In genomic region chr17:7186241-7186640, GRCh38 we compare ENCODE assay signal across 11 cellular contexts. TPM values are rescaled to one million over a fixed set of nuclear protein-coding genes. Genes with fewer than 3 reads are reported as not detected.
DNase-seq lines count a peak whose midpoint lies in the region; ATAC-seq, FAIRE-seq and TF ChIP-seq lines count a peak whose summit lies in the region.
"Had no signal": no experiment of that assay in that cellular context is flagged by ENCODE, and none has a peak within 500 bp of the region (broad histone marks: within the 10 kb centered on the region; RNA-seq: fewer than 3 reads in every experiment).

No MANE protein-coding gene starts in this region.

- H3K9ac ChIP-seq in GM12878 (ENCODE audit: control insufficient read depth, insufficient read depth, low read length) (no peak overlapping the region), mesendoderm (ENCODE audit: low read length) (no peak overlapping the region)

- TF ChIP-seq CTCF in GM12865 (IDR thresholded peaks at IDR 0.05; ENCODE audit: insufficient read depth, low read depth, low read length, missing control alignments) = peak; percentile 29
- peak in 2 of 3 experiments; percentile 36 to 40; a peak in 3 of 6 replicates for TF ChIP-seq CTCF in GM12878 (IDR thresholded peaks at IDR 0.05 in 2 of 3, conservative IDR thresholded peaks at IDR 0.05 in 1 of 3; ENCODE audit: control insufficient read depth in 2 of 3, extremely low read depth in 1 of 3, insufficient read depth in 1 of 3, low read depth in 3 of 3, low read length in 3 of 3)

- intact Hi-C loops in GM12878 (cut with micrococcal nuclease; ENCODE audit: unreplicated experiment) = no loop called here

- peak; percentile 73 for ATAC-seq in GM12878
- ATAC-seq in GM19324 (IDR thresholded peaks at IDR 0.05; ENCODE audit: low FRiP score, unreplicated experiment) = no peak
- no peak for ATAC-seq in HG03108 (IDR thresholded peaks at IDR 0.05; ENCODE audit: unreplicated experiment)

- no peak overlapping the region for H2AFZ ChIP-seq in GM12878 (ENCODE audit: control insufficient read depth, low read depth, low read length)
- H2AFZ ChIP-seq: PC-9 had no signal

- H3K56ac ChIP-seq in mesendoderm (ENCODE audit: low read length) = no peak overlapping the region

- no peaks in the 10 kb centered on the region for H3K4me1 ChIP-seq in GM12878 (ENCODE audit: control insufficient read depth, insufficient read depth, low read length)
- no peaks in the 10 kb centered on the region for H3K4me1 ChIP-seq in mesendoderm (ENCODE audit: control insufficient read depth, low read depth, low read length)

- H4K8ac ChIP-seq in mesendoderm (ENCODE audit: low read depth, low read length) = no peak overlapping the region

- no peak overlapping the region for H2BK5ac ChIP-seq in mesendoderm (ENCODE audit: low read length)

- 33% methylated on average over 7 of the region's 7 CpGs for WGBS in GM12878 (ENCODE audit: insufficient coverage, insufficient replicate concordance, low lambda C conversion rate, missing lambda C conversion rate)
- WGBS in mesendoderm (ENCODE audit: extremely low coverage, insufficient coverage, low lambda C conversion rate) = no CpG with 5 or more reads among the region's 7 CpGs

- no peaks in the 10 kb centered on the region for H3K79me1 ChIP-seq in mesendoderm (ENCODE audit: low read length)

- H3K36me3 ChIP-seq in GM12878 (ENCODE audit: control insufficient read depth in 2 of 2, insufficient read depth in 2 of 2, low read length in 1 of 2) (no peaks in the 10 kb centered on the region), mesendoderm (ENCODE audit: control insufficient read depth, insufficient read depth, low read length) (no peaks in the 10 kb centered on the region)

- CTCF ChIA-PET in GM12878 (lab: Yijun Ruan, JAX) = interaction anchor here (0.7 to 1.8 kb wide), 3 partner anchors 9 to 141 kb away, joined by 3 to 12 read pairs (median 3); no protein-coding TSS in a partner anchor

- no peak overlapping the region for H3K4me2 ChIP-seq in GM12878 (ENCODE audit: control insufficient read depth, insufficient read depth)
- no peak overlapping the region for H3K4me2 ChIP-seq in mesendoderm (ENCODE audit: low read length)
- H3K4me2 ChIP-seq: PC-9 had no signal

- no peaks in the 10 kb centered on the region for H4K20me1 ChIP-seq in GM12878 (ENCODE audit: control insufficient read depth, insufficient read depth)

- DNase-seq in GM12865 (ENCODE audit: low read depth) (no peak), KBM-7 (peak; percentile 35), GM12878 (ENCODE audit: low read depth, low spot score) (no peak), mesendoderm (peak; percentile 57), NCI-H1417 (lab: John Stamatoyannopoulos, UW) (no peak)
- DNase-seq: activated CD4-positive, alpha-beta T cell treated with anti-CD3 and anti-CD28 coated beads, Interleukin-2, amount 10 ng/mL, durations not matched to agents 7 days and 5 days; adrenal gland; left cardiac atrium; PC-9 had no signal

- FAIRE-seq in GM12878 (lab: Jason Lieb, UNC) = no peak

- no peak overlapping the region for H3K4me3 ChIP-seq in GM12865 (ENCODE audit: low read depth, low read length)
- no peak overlapping the region for H3K4me3 ChIP-seq in GM12878
- H3K4me3 ChIP-seq in mesendoderm (ENCODE audit: low read length) = no peak overlapping the region
- H3K4me3 ChIP-seq: adrenal gland, PC-9 had no signal

- TF ChIP-seq POLR2A in GM12878 (IDR thresholded peaks at IDR 0.05; ENCODE audit: low read depth, low read length) = no peak

- no peak overlapping the region for H2BK15ac ChIP-seq in mesendoderm (replicated peaks; ENCODE audit: low read depth)

- H3K27ac ChIP-seq in GM12878 (ENCODE audit: control insufficient read depth, insufficient read depth) (no peak overlapping the region), mesendoderm (ENCODE audit: low read depth, low read length) (no peak overlapping the region)
- H3K27ac ChIP-seq: adrenal gland, PC-9 had no signal

- H3K23ac ChIP-seq in mesendoderm (ENCODE audit: low read length) = no peak overlapping the region

- SMC1A ChIA-PET in GM12878 (lab: Charles Lee; ENCODE audit: uncharacterized antibody, unreplicated experiment) = interaction anchor here (0.6 to 1.4 kb wide), 3 partner anchors 9 to 526 kb away, joined by 3 to 4 read pairs (median 3); no protein-coding TSS in a partner anchor

- no peak for TF ChIP-seq EP300 in GM12878 (IDR thresholded peaks at IDR 0.05; ENCODE audit: borderline replicate concordance in 1 of 2, control insufficient read depth in 1 of 2, low read depth in 2 of 2, low read length in 2 of 2)

- TF ChIP-seq RAD21 in GM12878 (IDR thresholded peaks at IDR 0.05; ENCODE audit: insufficient read depth, low read depth, low read length) = no peak

- no peaks in the 10 kb centered on the region for H3K9me3 ChIP-seq in GM12878 (replicated peaks; ENCODE audit: control insufficient read depth, insufficient read depth, low read length)
- H3K9me3 ChIP-seq: adrenal gland had no signal

- BruUV-seq in GM12878 (replicated peaks; lab: Mats Ljungman, UMichigan) = no TSS peak

- no peak overlapping the region for H2AK5ac ChIP-seq in mesendoderm (ENCODE audit: low read length)

- H3K18ac ChIP-seq in mesendoderm (ENCODE audit: low read length) = no peak overlapping the region

- H3K4ac ChIP-seq in mesendoderm (ENCODE audit: low read depth, low read length) = no peak overlapping the region

- no peaks in the 10 kb centered on the region for H3K27me3 ChIP-seq in GM12878 (replicated peaks in 1 of 2; ENCODE audit: control insufficient read depth in 2 of 2, insufficient read depth in 2 of 2, low read length in 1 of 2)
- H3K27me3 ChIP-seq in mesendoderm (ENCODE audit: insufficient read depth, low read length, poor library complexity) = no peaks in the 10 kb centered on the region
- H3K27me3 ChIP-seq: adrenal gland had no signal

- H2BK120ac ChIP-seq in mesendoderm (ENCODE audit: low read depth, low read length) = no peak overlapping the region

- H4K5ac ChIP-seq in mesendoderm (ENCODE audit: low read length) = no peak overlapping the region

- H3K79me2 ChIP-seq in GM12878 (ENCODE audit: control insufficient read depth, insufficient read depth, low read length) (no peaks in the 10 kb centered on the region), mesendoderm (ENCODE audit: control insufficient read depth, insufficient read depth, low read length) (no peaks in the 10 kb centered on the region)

- POLR2A ChIA-PET in GM12878 (lab: Charles Lee) = no interaction called here

- in situ Hi-C loops in KBM-7 (cut with MboI; ENCODE audit: low pct_unique_long_range_greater_than_20kb, low sequenced_read_pairs) = no loop called here
- in situ Hi-C loops in GM12878 (cut with MboI) = no loop called here

- RAD21 ChIA-PET in GM12878 (lab: Charles Lee; ENCODE audit: unreplicated experiment) = no interaction called here

RNA-seq across cellular contexts. Expression of gene ASGR1, which starts 7.1 kb away (rescaled TPM):
- total RNA-seq in GM12878 (2013; cell fraction: nucleolus; rRNA removed) = 0.76 and 1.3 TPM in 2 replicates
- 0.34 TPM in 1 of 2 replicates, not detected in the other for total RNA-seq in GM12878 (2014; rRNA removed)
- not detected in 2 replicates for total RNA-seq in GM12878 (2014; rRNA removed; fragmentation: Illumina TruSeq; extraction: Trizol)
- 0.43 TPM in 1 of 2 replicates, not detected in the other for total RNA-seq in GM12878 (2021)
- polyA plus RNA-seq in GM12878 (2011; ENCODE audit: low read depth) = not detected
- 0.16 TPM in 1 of 2 replicates, not detected in the other for polyA plus RNA-seq in GM12878 (2011; rRNA removed)
- polyA plus RNA-seq in GM12878 (2011; cell fraction: cytosol; rRNA removed) = 0.12 and 0.18 TPM in 2 replicates
- 0.37 and 0.57 TPM in 2 replicates for polyA plus RNA-seq in GM12878 (2011; cell fraction: nucleus; rRNA removed)
- polyA plus RNA-seq in GM12878 (2012) = 0.18 TPM in 1 of 2 replicates, not detected in the other
- polyA plus RNA-seq in GM12878 (2014; fragmentation: Illumina TruSeq; extraction: Trizol) = 0.12 TPM in 1 of 2 replicates, not detected in the other
- polyA plus RNA-seq in GM12878 (2014; fragmentation: Nextera tagmentation; extraction: Ambion mirVana) = not detected
- 0.06 TPM in 1 of 2 replicates, not detected in the other for polyA plus RNA-seq in GM12878 (2014; rRNA removed)
- not detected for polyA plus RNA-seq in GM12878 (2016; fragmentation: Nextera tagmentation; extraction: Ambion mirVana)
- polyA minus RNA-seq in GM12878 (2011; rRNA and poly(A)+ RNA removed) = not detected in 2 replicates
- polyA minus RNA-seq in GM12878 (2011; cell fraction: cytosol; rRNA and poly(A)+ RNA removed) = not detected in 2 replicates
- not detected in 2 replicates for polyA minus RNA-seq in GM12878 (2011; cell fraction: nucleus; rRNA and poly(A)+ RNA removed)
- 3.4 TPM for polyA plus RNA-seq in mesendoderm (2013, experiment 1 of 2)
- 3.7 TPM for polyA plus RNA-seq in mesendoderm (2013, experiment 2 of 2)

RNA-seq across cellular contexts. Expression of gene DLG4, which starts 33.4 kb away (rescaled TPM):
- 24.4 and 31.0 TPM in 2 replicates for total RNA-seq in GM12878 (2013; cell fraction: nucleolus; rRNA removed)
- total RNA-seq in GM12878 (2014; rRNA removed) = 1.4 and 2.3 TPM in 2 replicates
- 1.3 and 1.9 TPM in 2 replicates for total RNA-seq in GM12878 (2014; rRNA removed; fragmentation: Illumina TruSeq; extraction: Trizol)
- 3.1 and 4.2 TPM in 2 replicates for total RNA-seq in GM12878 (2021)
- polyA plus RNA-seq in GM12878 (2011; ENCODE audit: low read depth) = 2.7 TPM
- polyA plus RNA-seq in GM12878 (2011; rRNA removed) = 2.8 and 2.9 TPM in 2 replicates
- 3.1 TPM in 2 replicates for polyA plus RNA-seq in GM12878 (2011; cell fraction: cytosol; rRNA removed)
- 21.5 and 23.6 TPM in 2 replicates for polyA plus RNA-seq in GM12878 (2011; cell fraction: nucleus; rRNA removed)
- polyA plus RNA-seq in GM12878 (2012) = 5.2 and 5.9 TPM in 2 replicates
- polyA plus RNA-seq in GM12878 (2014; fragmentation: Illumina TruSeq; extraction: Trizol) = 0.68 and 2.1 TPM in 2 replicates
- polyA plus RNA-seq in GM12878 (2014; fragmentation: Nextera tagmentation; extraction: Ambion mirVana) = under 1 TPM; 0.07 to 0.43 TPM
- polyA plus RNA-seq in GM12878 (2014; rRNA removed) = 2.6 and 4.1 TPM in 2 replicates
- polyA plus RNA-seq in GM12878 (2016; fragmentation: Nextera tagmentation; extraction: Ambion mirVana) = under 1 TPM; 0.10 to 0.29 TPM
- polyA minus RNA-seq in GM12878 (2011; rRNA and poly(A)+ RNA removed) = 3.1 and 3.7 TPM in 2 replicates
- polyA minus RNA-seq in GM12878 (2011; cell fraction: cytosol; rRNA and poly(A)+ RNA removed) = 0.94 TPM in 1 of 2 replicates, not detected in the other
- 5.2 and 6.0 TPM in 2 replicates for polyA minus RNA-seq in GM12878 (2011; cell fraction: nucleus; rRNA and poly(A)+ RNA removed)
- polyA plus RNA-seq in mesendoderm (2013, experiment 1 of 2) = 15.9 TPM
- 14.2 TPM for polyA plus RNA-seq in mesendoderm (2013, experiment 2 of 2)

RNA-seq across cellular contexts. Expression of gene ACADVL, which starts 33.5 kb away (rescaled TPM):
- total RNA-seq in GM12878 (2013; cell fraction: nucleolus; rRNA removed) = 287 and 321 TPM in 2 replicates
- 138 and 165 TPM in 2 replicates for total RNA-seq in GM12878 (2014; rRNA removed)
- 97.1 and 99.0 TPM in 2 replicates for total RNA-seq in GM12878 (2014; rRNA removed; fragmentation: Illumina TruSeq; extraction: Trizol)
- 182 and 196 TPM in 2 replicates for total RNA-seq in GM12878 (2021)
- 379 TPM for polyA plus RNA-seq in GM12878 (2011; ENCODE audit: low read depth)
- polyA plus RNA-seq in GM12878 (2011; rRNA removed) = 150 and 232 TPM in 2 replicates
- 247 and 317 TPM in 2 replicates for polyA plus RNA-seq in GM12878 (2011; cell fraction: cytosol; rRNA removed)
- polyA plus RNA-seq in GM12878 (2011; cell fraction: nucleus; rRNA removed) = 3,310 and 3,575 TPM in 2 replicates
- 351 and 464 TPM in 2 replicates for polyA plus RNA-seq in GM12878 (2012)
- polyA plus RNA-seq in GM12878 (2014; fragmentation: Illumina TruSeq; extraction: Trizol) = 86.8 and 137 TPM in 2 replicates
- polyA plus RNA-seq in GM12878 (2014; fragmentation: Nextera tagmentation; extraction: Ambion mirVana) = 10 to 100 TPM; 25.4 to 73.1 TPM
- polyA plus RNA-seq in GM12878 (2014; rRNA removed) = 212 and 221 TPM in 2 replicates
- 100 to 1,000 TPM; 204 to 225 TPM for polyA plus RNA-seq in GM12878 (2016; fragmentation: Nextera tagmentation; extraction: Ambion mirVana)
- polyA minus RNA-seq in GM12878 (2011; rRNA and poly(A)+ RNA removed) = 82.7 and 156 TPM in 2 replicates
- 56.9 and 61.9 TPM in 2 replicates for polyA minus RNA-seq in GM12878 (2011; cell fraction: cytosol; rRNA and poly(A)+ RNA removed)
- 240 and 270 TPM in 2 replicates for polyA minus RNA-seq in GM12878 (2011; cell fraction: nucleus; rRNA and poly(A)+ RNA removed)
- 129 TPM for polyA plus RNA-seq in mesendoderm (2013, experiment 1 of 2)
- 129 TPM for polyA plus RNA-seq in mesendoderm (2013, experiment 2 of 2)

RNA-seq across cellular contexts. Expression of gene DVL2, which starts 48.1 kb away (rescaled TPM):
- total RNA-seq in GM12878 (2013; cell fraction: nucleolus; rRNA removed) = 83.1 and 91.9 TPM in 2 replicates
- total RNA-seq in GM12878 (2014; rRNA removed) (33.0 and 37.6 TPM in 2 replicates), GM12878 (2014; rRNA removed; fragmentation: Illumina TruSeq; extraction: Trizol) (15.4 and 16.7 TPM in 2 replicates), GM12878 (2021) (40.0 and 44.8 TPM in 2 replicates)
- 11.7 TPM for polyA plus RNA-seq in GM12878 (2011; ENCODE audit: low read depth)
- polyA plus RNA-seq in GM12878 (2011; rRNA removed) (2.2 and 5.3 TPM in 2 replicates), GM12878 (2014; fragmentation: Illumina TruSeq; extraction: Trizol) (5.1 and 21.2 TPM in 2 replicates), GM12878 (2014; fragmentation: Nextera tagmentation; extraction: Ambion mirVana) (1 to 10 TPM in 1 of 2 experiments, under 1 TPM in 1; 0.97 to 2.7 TPM), GM12878 (2014; rRNA removed) (29.9 and 31.3 TPM in 2 replicates), GM12878 (2016; fragmentation: Nextera tagmentation; extraction: Ambion mirVana) (10 to 100 TPM; 25.3 to 30.4 TPM)
- polyA plus RNA-seq in GM12878 (2011; cell fraction: cytosol; rRNA removed) = 6.1 TPM in 2 replicates
- 30.0 and 46.5 TPM in 2 replicates for polyA plus RNA-seq in GM12878 (2011; cell fraction: nucleus; rRNA removed)
- 29.2 and 31.4 TPM in 2 replicates for polyA plus RNA-seq in GM12878 (2012)
- 15.7 and 21.8 TPM in 2 replicates for polyA minus RNA-seq in GM12878 (2011; rRNA and poly(A)+ RNA removed)
- polyA minus RNA-seq in GM12878 (2011; cell fraction: cytosol; rRNA and poly(A)+ RNA removed) = 9.1 and 10.9 TPM in 2 replicates
- 23.8 and 45.4 TPM in 2 replicates for polyA minus RNA-seq in GM12878 (2011; cell fraction: nucleus; rRNA and poly(A)+ RNA removed)
- polyA plus RNA-seq in mesendoderm (2013, experiment 1 of 2) = 25.9 TPM
- 25.1 TPM for polyA plus RNA-seq in mesendoderm (2013, experiment 2 of 2)

RNA-seq across cellular contexts. Expression of gene PHF23, which starts 53.0 kb away (rescaled TPM):
- 10.6 and 11.8 TPM in 2 replicates for total RNA-seq in GM12878 (2013; cell fraction: nucleolus; rRNA removed)
- total RNA-seq in GM12878 (2014; rRNA removed) (35.7 and 38.0 TPM in 2 replicates), GM12878 (2014; rRNA removed; fragmentation: Illumina TruSeq; extraction: Trizol) (35.6 and 37.5 TPM in 2 replicates), GM12878 (2021) (34.0 and 39.2 TPM in 2 replicates)
- 22.1 TPM for polyA plus RNA-seq in GM12878 (2011; ENCODE audit: low read depth)
- polyA plus RNA-seq in GM12878 (2011; rRNA removed) (21.7 and 29.7 TPM in 2 replicates), GM12878 (2014; fragmentation: Illumina TruSeq; extraction: Trizol) (72.7 and 84.8 TPM in 2 replicates), GM12878 (2014; fragmentation: Nextera tagmentation; extraction: Ambion mirVana) (10 to 100 TPM in 1 of 2 experiments, 1 to 10 TPM in 1; 8.2 to 17.7 TPM), GM12878 (2014; rRNA removed) (38.1 and 41.6 TPM in 2 replicates), GM12878 (2016; fragmentation: Nextera tagmentation; extraction: Ambion mirVana) (10 to 100 TPM; 26.4 to 31.1 TPM)
- 27.3 and 27.9 TPM in 2 replicates for polyA plus RNA-seq in GM12878 (2011; cell fraction: cytosol; rRNA removed)
- polyA plus RNA-seq in GM12878 (2011; cell fraction: nucleus; rRNA removed) = 15.7 and 19.7 TPM in 2 replicates
- 25.1 and 26.9 TPM in 2 replicates for polyA plus RNA-seq in GM12878 (2012)
- polyA minus RNA-seq in GM12878 (2011; rRNA and poly(A)+ RNA removed) = 20.7 and 28.0 TPM in 2 replicates
- 12.2 and 13.2 TPM in 2 replicates for polyA minus RNA-seq in GM12878 (2011; cell fraction: cytosol; rRNA and poly(A)+ RNA removed)
- 6.8 and 8.7 TPM in 2 replicates for polyA minus RNA-seq in GM12878 (2011; cell fraction: nucleus; rRNA and poly(A)+ RNA removed)
- 80.4 TPM for polyA plus RNA-seq in mesendoderm (2013, experiment 1 of 2)
- 80.7 TPM for polyA plus RNA-seq in mesendoderm (2013, experiment 2 of 2)

Comparison
In these comparisons a context has a peak if more than half of its experiments do, and no peak if none do; other contexts are left out.
1. DNase-seq: peak in KBM-7 (single experiment) and mesendoderm (single experiment); none in GM12865 (single experiment), GM12878 (single experiment) and NCI-H1417 (0 of 3).